ENCODE assay signal across 13 cellular contexts in genomic region chr15:38547255-38547997, GRCh38. TPM values are rescaled to one million over a fixed set of nuclear protein-coding genes. Genes with fewer than 3 reads are reported as not detected.
DNase-seq lines count a peak whose midpoint lies in the region; ATAC-seq and FAIRE-seq lines count a peak whose summit lies in the region.
"Had no signal": no experiment of that assay in that cellular context is flagged by ENCODE, and none has a peak within 500 bp of the region (broad histone marks: within the 10 kb centered on the region; RNA-seq: fewer than 3 reads in every experiment).

No MANE protein-coding gene starts in this region.

- H3K9me3 Mint-ChIP-seq in naive thymus-derived CD8-positive, alpha-beta T cell = no peaks in the 10 kb centered on the region

- peaks cover 0 to 79% (median 21%) of the 10 kb centered on the region in 3 donors for H3K36me3 Mint-ChIP-seq in naive thymus-derived CD8-positive, alpha-beta T cell

- in situ Hi-C loops in G401 (cut with HindIII; ENCODE audit: low sequenced_read_pairs) = no loop called here

- H3K27me3 Mint-ChIP-seq in naive thymus-derived CD8-positive, alpha-beta T cell = no peaks in the 10 kb centered on the region

- H3K4me1 Mint-ChIP-seq in naive thymus-derived CD8-positive, alpha-beta T cell = peaks cover 48 to 90% (median 86%) of the 10 kb centered on the region in 4 donors

- peak; percentile 37 for DNase-seq in G401 (ENCODE audit: low spot score)
- DNase-seq in RCC 7860 (ENCODE audit: low spot score) = peak; percentile 39
- DNase-seq in amniotic epithelial cell (ENCODE audit: low read depth) = peak; percentile 81
- DNase-seq in naive thymus-derived CD8-positive, alpha-beta T cell = no peak
- no peak for DNase-seq in hippocampal formation (lab: John Stamatoyannopoulos, UW)
- DNase-seq in NCI-H2029 (lab: John Stamatoyannopoulos, UW) = no peak
- no peak for DNase-seq in DMS153 treated with DMSO at 0.1 percent for 48 hours (lab: John Stamatoyannopoulos, UW; ENCODE audit: unreplicated experiment)
- DNase-seq: DND-41, esophagus squamous epithelium, kidney glomerular epithelial cell, NCI-H1417 treated with DMSO at 0.1 percent for 48 hours, NCI-H82, spleen had no signal

- no peak for ATAC-seq in naive thymus-derived CD8-positive, alpha-beta T cell

- H3K27ac Mint-ChIP-seq in naive thymus-derived CD8-positive, alpha-beta T cell = peak overlapping the region; percentile 59 to 91 (median 80)

- POLR2A ChIA-PET in naive thymus-derived CD8-positive, alpha-beta T cell (lab: Charles Lee) = interaction anchor here (0.9 kb wide), 1 partner anchor 11 kb away, joined by 3 read pairs; no protein-coding TSS in a partner anchor

- FAIRE-seq in RCC 7860 (lab: Jason Lieb, UNC) = no peak

- H3K4me3 Mint-ChIP-seq in naive thymus-derived CD8-positive, alpha-beta T cell = peak overlapping the region in 9 of 10 donors; percentile 6 to 52 (median 37)

RNA-seq across cellular contexts. Expression of gene RASGRP1, which starts 17.2 kb away (rescaled TPM):
- total RNA-seq in G401 (2014; rRNA removed; shearing (Covaris generic)) = not detected in 2 replicates
- 10 to 100 TPM; 83.7 to 88.5 TPM for total RNA-seq in naive thymus-derived CD8-positive, alpha-beta T cell
- 10 to 100 TPM; 52.3 to 90.5 (median 73.4) TPM for polyA plus RNA-seq in naive thymus-derived CD8-positive, alpha-beta T cell

Comparison
In these comparisons a context has a peak if more than half of its experiments do, and no peak if none do; other contexts are left out.
1. DNase-seq: peak in G401 (single experiment), RCC 7860 (single experiment) and amniotic epithelial cell (single experiment); none in naive thymus-derived CD8-positive, alpha-beta T cell (0 of 10), hippocampal formation (0 of 2), NCI-H2029 (single experiment) and DMS153 treated with DMSO at 0.1 percent for 48 hours (single experiment).
2. RNA of gene RASGRP1, which starts 17.2 kb away (total RNA-seq): 83.7 to 88.5 TPM in naive thymus-derived CD8-positive, alpha-beta T cell; not detected in G401; every median in the first group is over 10 times any median in the second.